In genomic region chr13:51221108-51221507, GRCh38 we compare ENCODE assay signal across 14 cellular contexts. TPM values are rescaled to one million over a fixed set of nuclear protein-coding genes. Genes with fewer than 3 reads are reported as not detected.
DNase-seq lines count a peak whose midpoint lies in the region; ATAC-seq, FAIRE-seq and TF ChIP-seq lines count a peak whose summit lies in the region.
"Had no signal": no experiment of that assay in that cellular context is flagged by ENCODE, and none has a peak within 500 bp of the region (broad histone marks: within the 10 kb centered on the region; RNA-seq: fewer than 3 reads in every experiment).

No MANE protein-coding gene starts in this region.

- FAIRE-seq in pancreas (lab: Jason Lieb, UNC) = no peak
- FAIRE-seq: TTC549 had no signal

- H3K4me1 ChIP-seq in OCI-LY1 (ENCODE audit: insufficient read depth, low read length, severe bottlenecking) (peaks cover 14% of the 10 kb centered on the region), endocrine pancreas (ENCODE audit: control insufficient read depth, insufficient read depth, low read length) (no peaks in the 10 kb centered on the region), pancreas (peaks cover 0 to 3% (median 0%) of the 10 kb centered on the region in 3 donors), gastroesophageal sphincter (peaks cover 0 to 43% (median 0%) of the 10 kb centered on the region in 3 donors)
- H3K4me1 ChIP-seq: prostate gland had no signal

- H3K36me3 Mint-ChIP-seq in activated CD4-positive, alpha-beta memory T cell treated with anti-CD3 and anti-CD28 coated beads, Interleukin-2, amount 10 ng/mL, durations not matched to agents 7 days and 5 days (ENCODE audit: low read depth) = no peaks in the 10 kb centered on the region
- H3K36me3 Mint-ChIP-seq in activated CD4-positive, alpha-beta memory T cell treated with anti-CD3 and anti-CD28 coated beads for 36 hours = no peaks in the 10 kb centered on the region

- H3K4me1 Mint-ChIP-seq in activated CD4-positive, alpha-beta memory T cell treated with anti-CD3 and anti-CD28 coated beads, Interleukin-2, amount 10 ng/mL, durations not matched to agents 7 days and 5 days = peaks cover 5% of the 10 kb centered on the region
- H3K4me1 Mint-ChIP-seq in activated CD4-positive, alpha-beta memory T cell treated with anti-CD3 and anti-CD28 coated beads for 36 hours (ENCODE audit: low read depth) = peaks cover 2% of the 10 kb centered on the region

- no peak overlapping the region for H3K27ac ChIP-seq in OCI-LY1 (ENCODE audit: low read depth, low read length, poor library complexity, severe bottlenecking)
- H3K27ac ChIP-seq in pancreas = no peak overlapping the region
- no peak overlapping the region for H3K27ac ChIP-seq in gastroesophageal sphincter
- H3K27ac ChIP-seq: prostate gland had no signal

- peak overlapping the region; percentile 63 for H3K4me3 Mint-ChIP-seq in activated CD4-positive, alpha-beta memory T cell treated with anti-CD3 and anti-CD28 coated beads, Interleukin-2, amount 10 ng/mL, durations not matched to agents 7 days and 5 days
- H3K4me3 Mint-ChIP-seq in activated CD4-positive, alpha-beta memory T cell treated with anti-CD3 and anti-CD28 coated beads for 36 hours = no peak overlapping the region

- no peak overlapping the region for H3K4me2 ChIP-seq in OCI-LY1 (ENCODE audit: low read length)

- no peak for TF ChIP-seq POLR2A in gastroesophageal sphincter (IDR thresholded peaks at IDR 0.05)

- H3K27me3 ChIP-seq in OCI-LY1 (ENCODE audit: insufficient read depth, low read length) (0 out of 2 replicates have a peak, but pooled peaks cover 11% of the 10 kb centered on the region), endocrine pancreas (ENCODE audit: control insufficient read depth, insufficient read depth, low read length) (no peaks in the 10 kb centered on the region), pancreas (no peaks in the 10 kb centered on the region), gastroesophageal sphincter (no peaks in the 10 kb centered on the region)

- H3K9me3 ChIP-seq in OCI-LY1 (ENCODE audit: low read length) (no peaks in the 10 kb centered on the region), endocrine pancreas (ENCODE audit: control insufficient read depth, low read length) (no peaks in the 10 kb centered on the region), pancreas (no peaks in the 10 kb centered on the region), gastroesophageal sphincter (no peaks in the 10 kb centered on the region)
- H3K9me3 ChIP-seq: prostate gland, transverse colon had no signal

- WGBS in pancreas, 2 donors = 22 to 24% methylated on average over 4 of the region's 4 CpGs
- 85 to 100% methylated on average over 1 to 4 of the region's 4 CpGs for WGBS in gastroesophageal sphincter (ENCODE audit: low coverage in 1 of 2), 2 donors

- H2AFZ ChIP-seq in OCI-LY1 (ENCODE audit: low read length) = 0 out of 2 replicates have a peak overlapping the region, but pooled peaks have one; percentile 96

- TF ChIP-seq CTCF in OCI-LY1 (IDR thresholded peaks at IDR 0.05; ENCODE audit: low read length) (no peak), pancreas (IDR thresholded peaks at IDR 0.05) (no peak), gastroesophageal sphincter (IDR thresholded peaks at IDR 0.05) (no peak)

- DNase-seq in activated CD4-positive, alpha-beta memory T cell treated with anti-CD3 and anti-CD28 coated beads, Interleukin-2, amount 10 ng/mL, durations not matched to agents 7 days and 5 days = no peak
- DNase-seq in activated CD4-positive, alpha-beta memory T cell treated with anti-CD3 and anti-CD28 coated beads for 36 hours = no peak
- no peak for DNase-seq in pancreas
- DNase-seq in sciatic nerve (ENCODE audit: low spot score) = no peak
- no peak for DNase-seq in islet precursor cell
- DNase-seq: DMS79, NCI-H1694, NCI-H748 treated with DMSO at 0.1 percent for 48 hours, transverse colon had no signal

- H3K36me3 ChIP-seq in OCI-LY1 (ENCODE audit: insufficient read depth, low read length) (no peaks in the 10 kb centered on the region), endocrine pancreas (ENCODE audit: control insufficient read depth, insufficient read depth, low read length) (no peaks in the 10 kb centered on the region), pancreas (no peaks in the 10 kb centered on the region), gastroesophageal sphincter (no peaks in the 10 kb centered on the region)
- H3K36me3 ChIP-seq: prostate gland, transverse colon had no signal

- H3K27me3 Mint-ChIP-seq in activated CD4-positive, alpha-beta memory T cell treated with anti-CD3 and anti-CD28 coated beads, Interleukin-2, amount 10 ng/mL, durations not matched to agents 7 days and 5 days = peaks cover 61% of the 10 kb centered on the region
- H3K27me3 Mint-ChIP-seq in activated CD4-positive, alpha-beta memory T cell treated with anti-CD3 and anti-CD28 coated beads for 36 hours = peaks cover 50% of the 10 kb centered on the region

- H4K20me1 ChIP-seq in OCI-LY1 (ENCODE audit: insufficient read depth, low read length) = no peaks in the 10 kb centered on the region

- no peak overlapping the region for H3K4me3 ChIP-seq in OCI-LY1 (ENCODE audit: low read depth, low read length, poor library complexity, severe bottlenecking)
- H3K4me3 ChIP-seq in endocrine pancreas (ENCODE audit: control insufficient read depth, insufficient read depth, low read length) = peak overlapping the region; percentile 62
- no peak overlapping the region for H3K4me3 ChIP-seq in pancreas
- no peak overlapping the region for H3K4me3 ChIP-seq in gastroesophageal sphincter

- no peaks in the 10 kb centered on the region for H3K9me2 ChIP-seq in OCI-LY1 (ENCODE audit: low read depth, low read length)

- intact Hi-C loops in activated CD4-positive, alpha-beta memory T cell treated with anti-CD3 and anti-CD28 coated beads for 36 hours (cut with micrococcal nuclease) = loop anchor here (5.0 to 10.0 kb wide), 2 partner anchors 66 to 574 kb away; no protein-coding TSS in a partner anchor
- intact Hi-C loops in pancreas (cut with DNase I) = loop anchor here in 1 of 3 donors (10.0 kb wide), 1 partner anchor 64 kb away; no protein-coding TSS in a partner anchor
- intact Hi-C loops in sciatic nerve (cut with DNase I) = loop anchor here (5.0 kb wide), 1 partner anchor 74 kb away; no protein-coding TSS in a partner anchor

- no peak for TF ChIP-seq EP300 in gastroesophageal sphincter (IDR thresholded peaks at IDR 0.05)

- H3K27ac Mint-ChIP-seq in activated CD4-positive, alpha-beta memory T cell treated with anti-CD3 and anti-CD28 coated beads, Interleukin-2, amount 10 ng/mL, durations not matched to agents 7 days and 5 days = no peak overlapping the region
- H3K27ac Mint-ChIP-seq in activated CD4-positive, alpha-beta memory T cell treated with anti-CD3 and anti-CD28 coated beads for 36 hours = no peak overlapping the region

- H3K9me3 Mint-ChIP-seq in activated CD4-positive, alpha-beta memory T cell treated with anti-CD3 and anti-CD28 coated beads, Interleukin-2, amount 10 ng/mL, durations not matched to agents 7 days and 5 days = no peaks in the 10 kb centered on the region
- no peaks in the 10 kb centered on the region for H3K9me3 Mint-ChIP-seq in activated CD4-positive, alpha-beta memory T cell treated with anti-CD3 and anti-CD28 coated beads for 36 hours

- H3K9ac ChIP-seq in OCI-LY1 (ENCODE audit: low read length) (no peak overlapping the region), endocrine pancreas (ENCODE audit: control insufficient read depth, insufficient read depth, low read length) (no peak overlapping the region)

- H3F3A ChIP-seq in OCI-LY1 (ENCODE audit: insufficient read depth, low read length) = no peaks in the 10 kb centered on the region

- CTCF ChIA-PET in activated CD4-positive, alpha-beta memory T cell treated with anti-CD3 and anti-CD28 coated beads, Interleukin-2, amount 10 ng/mL, durations not matched to agents 7 days and 5 days (lab: Charles Lee) = interaction anchor here (0.6 to 1.8 kb wide), 3 partner anchors 95 to 971 kb away, joined by 3 to 5 read pairs (median 4); no protein-coding TSS in a partner anchor
- CTCF ChIA-PET in activated CD4-positive, alpha-beta memory T cell treated with anti-CD3 and anti-CD28 coated beads for 36 hours (lab: Charles Lee) = interaction anchor here (1.0 to 1.3 kb wide), 2 partner anchors 65 to 96 kb away, joined by 3 to 4 read pairs; no protein-coding TSS in a partner anchor

- H3K79me2 ChIP-seq in OCI-LY1 (ENCODE audit: insufficient read depth, low read length) = no peaks in the 10 kb centered on the region

- POLR2A ChIA-PET in activated CD4-positive, alpha-beta memory T cell treated with anti-CD3 and anti-CD28 coated beads, Interleukin-2, amount 10 ng/mL, durations not matched to agents 7 days and 5 days (lab: Charles Lee) = no interaction called here
- POLR2A ChIA-PET in activated CD4-positive, alpha-beta memory T cell treated with anti-CD3 and anti-CD28 coated beads for 36 hours (lab: Charles Lee) = no interaction called here

- ATAC-seq in pancreas (peak in 3 of 4 donors; percentile 23 to 60 (median 44)), sciatic nerve (no peak), gastroesophageal sphincter (no peak)

RNA-seq across cellular contexts. Expression of gene FAM124A, which starts 1.1 kb away (rescaled TPM):
- total RNA-seq in activated CD4-positive, alpha-beta memory T cell treated with anti-CD3 and anti-CD28 coated beads, Interleukin-2, amount 10 ng/mL, durations not matched to agents 7 days and 5 days = under 1 TPM; 0.08 to 0.10 TPM
- under 1 TPM; 0.15 to 0.24 TPM for total RNA-seq in activated CD4-positive, alpha-beta memory T cell treated with anti-CD3 and anti-CD28 coated beads for 36 hours
- 1 to 10 TPM in 1 of 6 donors, under 1 TPM in 5; 0.47 to 1.6 (median 0.65) TPM for total RNA-seq in pancreas
- 1 to 10 TPM; 1.1 to 1.2 TPM for polyA plus RNA-seq in pancreas
- 19.2 TPM for total RNA-seq in sciatic nerve
- total RNA-seq in gastroesophageal sphincter = 10 to 100 TPM; 13.7 to 23.2 (median 15.2) TPM

Comparison
In these comparisons a context has a peak if more than half of its experiments do, and no peak if none do; other contexts are left out.
1. ATAC-seq: peak in pancreas (3 of 4); none in sciatic nerve (single experiment) and gastroesophageal sphincter (single experiment).